In genomic region chr16:78789556-78789955, GRCh38 we compare ENCODE assay signal across 17 cellular contexts.
"Had no signal": no experiment of that assay in that cellular context is flagged by ENCODE, and none has a peak within 500 bp of the region (broad histone marks: within the 10 kb centered on the region; RNA-seq: fewer than 3 reads in every experiment).

No MANE protein-coding gene starts in this region.

- DNase-seq: cortex of kidney; dorsolateral prefrontal cortex; effector CD8-positive, alpha-beta T cell; gastrocnemius medialis; heart right ventricle; hypothalamus; kidney glomerular epithelial cell; naive thymus-derived CD4-positive, alpha-beta T cell; nephron progenitor cell; spleen; stimulated activated CD4-positive, alpha-beta T cell treated with anti-CD3 and anti-CD28 coated beads, Interleukin-2, amount 100 ng/mL, for 24 hours; stimulated activated CD4-positive, alpha-beta T cell treated with anti-CD3 and anti-CD28 coated beads, Interleukin-4, amount 100 ng/mL, for 4 hours; stimulated activated naive CD4-positive, alpha-beta T cell; stomach had no signal

- H3K27me3 Mint-ChIP-seq: naive thymus-derived CD4-positive, alpha-beta T cell; type B pancreatic cell had no signal

- H3K36me3 ChIP-seq: gastrocnemius medialis, heart right ventricle, spleen, stomach had no signal

- H3K27me3 ChIP-seq: dorsolateral prefrontal cortex, gastrocnemius medialis, heart right ventricle, spleen, stomach had no signal

- ATAC-seq: gastrocnemius medialis; heart right ventricle; naive thymus-derived CD4-positive, alpha-beta T cell; sciatic nerve had no signal

- H3K9me3 ChIP-seq: gastrocnemius medialis, heart right ventricle, spleen, stomach had no signal

- H3K4me3 ChIP-seq: dorsolateral prefrontal cortex, gastrocnemius medialis, heart right ventricle, spleen, stomach had no signal

- H3K9me3 Mint-ChIP-seq: nephron progenitor cell had no signal

- H3K4me1 ChIP-seq: gastrocnemius medialis, spleen, stomach had no signal

- H3K4me3 Mint-ChIP-seq: naive thymus-derived CD4-positive, alpha-beta T cell; nephron progenitor cell; type B pancreatic cell had no signal

- H3K36me3 Mint-ChIP-seq: type B pancreatic cell had no signal

- H3K27ac Mint-ChIP-seq: nephron progenitor cell, type B pancreatic cell had no signal

- H3K27ac ChIP-seq: dorsolateral prefrontal cortex, gastrocnemius medialis, heart right ventricle, parathyroid adenoma, spleen, stomach had no signal
